Comparison of ENCODE assay signal across 8 cellular contexts in genomic region chr11:47407746-47408590, GRCh38. TPM values are rescaled to one million over a fixed set of nuclear protein-coding genes. Genes with fewer than 3 reads are reported as not detected.
DNase-seq lines count a peak whose midpoint lies in the region; ATAC-seq and TF ChIP-seq lines count a peak whose summit lies in the region.

SLC39A13 (plus strand) TSS chr11:47408590; CDS start chr11:47410095, 1,505 bp downstream.

- peak; percentile 87 to 96 for TF ChIP-seq CTCF in right atrium auricular region (IDR thresholded peaks at IDR 0.05)
- TF ChIP-seq CTCF in uterus (IDR thresholded peaks at IDR 0.05), result peak; percentile 78 to 97 (median 90)

- peaks cover 0 to 37% of the 10 kb centered on the region in 2 donors for H3K4me1 ChIP-seq in right atrium auricular region
- peaks cover 3 to 27% of the 10 kb centered on the region in 2 donors for H3K4me1 ChIP-seq in uterus

- H3K36me3 ChIP-seq in right atrium auricular region (peaks cover 19% of the 10 kb centered on the region), uterus (no peaks in the 10 kb centered on the region)

- DNase-seq in NCI-H1930 (lab: John Stamatoyannopoulos, UW), result peak; percentile 87 to 94
- DNase-seq in anterior cingulate cortex (lab: John Stamatoyannopoulos, UW), result peak; percentile 54 to 97 (median 92)
- peak; percentile 96 for DNase-seq in right atrium auricular region (ENCODE audit: low spot score)
- peak; percentile 95 for DNase-seq in putamen (ENCODE audit: low spot score)
- peak; percentile 93 to 94 for DNase-seq in uterus

- ATAC-seq in GM18505 (IDR thresholded peaks at IDR 0.05; ENCODE audit: unreplicated experiment), result peak; percentile 85
- peak; percentile 87 for ATAC-seq in HG02970 (IDR thresholded peaks at IDR 0.05; ENCODE audit: low FRiP score, unreplicated experiment)

- intact Hi-C loops in T-helper 2 cell treated with Interferon-gamma antibody and Interleukin-4, amounts not matched to agents 100 ng/mL and 5 ng/mL, for 36 hours (cut with micrococcal nuclease), result loop anchor here (1.0 to 5.0 kb wide), 8 partner anchors 14 to 231 kb away; partner anchors contain the start of genes ACP2, ARFGAP2, CELF1 and PSMC3
- intact Hi-C loops in uterus (cut with DNase I; ENCODE audit: low total_unique reads), result no loop called here

- H3K27me3 ChIP-seq in right atrium auricular region, result no peaks in the 10 kb centered on the region
- no peaks in the 10 kb centered on the region for H3K27me3 ChIP-seq in uterus

- H3K27ac ChIP-seq in right atrium auricular region (peak within 1 kb of the TSS; percentile 93 to 97), uterus (peak within 1 kb of the TSS; percentile 97)

- H3K4me3 ChIP-seq in right atrium auricular region, result peak within 1 kb of the TSS; percentile 85 to 99
- H3K4me3 ChIP-seq in uterus, result peak within 1 kb of the TSS; percentile 77 to 89

- TF ChIP-seq POLR2A in GM18505 (IDR thresholded peaks at IDR 0.05; ENCODE audit: borderline replicate concordance, extremely low read depth, insufficient read depth, insufficient read length), result peak; percentile 72
- peak; percentile 52 to 98 for TF ChIP-seq POLR2A in uterus (IDR thresholded peaks at IDR 0.05)

- H3K9me3 ChIP-seq in right atrium auricular region (no peaks in the 10 kb centered on the region), uterus (no peaks in the 10 kb centered on the region)

RNA-seq across cellular contexts. Expression of gene SLC39A13, which starts in this region (rescaled TPM):
- 20.2 and 20.6 TPM in 2 replicates for total RNA-seq in T-helper 2 cell treated with Interferon-gamma antibody and Interleukin-4, amounts not matched to agents 100 ng/mL and 5 ng/mL, for 36 hours
- total RNA-seq in right atrium auricular region (10 to 100 TPM; 78.4 to 79.8 TPM), uterus (10 to 100 TPM; 30.9 to 79.2 (median 64.2) TPM)

Comparison
In these comparisons a context has a peak if more than half of its experiments do, and no peak if none do; other contexts are left out.
1. Peak in every context shown above with its lines: DNase-seq, ATAC-seq, H3K4me3 ChIP-seq and H3K27ac ChIP-seq.